In the genomic region with DNA sequence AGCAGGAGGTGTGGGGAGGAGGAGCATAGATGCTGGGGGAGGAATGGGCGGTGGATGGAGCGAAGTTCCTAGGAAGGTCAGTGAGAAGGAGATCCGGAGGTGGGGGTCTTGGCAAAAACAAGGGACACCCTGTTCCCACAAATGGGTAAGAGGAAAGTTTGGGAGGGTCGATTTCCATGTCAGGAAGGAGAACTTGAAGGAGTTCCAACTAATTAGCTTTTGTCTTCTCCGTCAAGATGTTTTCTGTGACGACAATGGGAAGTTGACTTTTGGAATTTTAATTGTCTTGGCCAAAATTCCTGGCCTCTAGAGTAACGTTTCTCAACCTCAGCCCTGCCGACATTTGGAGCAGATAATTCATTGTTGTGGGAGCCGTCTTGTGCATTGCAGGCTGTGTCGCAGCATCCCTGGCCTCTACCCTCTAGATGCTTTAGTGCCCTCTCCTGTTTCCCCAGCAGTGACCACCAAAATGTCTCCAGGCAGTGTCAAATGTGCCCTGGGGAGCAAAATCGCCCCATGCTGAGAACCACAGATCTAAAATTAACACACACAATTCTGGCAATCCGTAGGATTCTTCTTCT, we compare ENCODE assay signal across 9 cellular contexts.
A peak's percentile ranks its signal among the peaks of the same experiment; 100 is the strongest.
DNase-seq lines count a peak whose midpoint lies in the region; ATAC-seq and TF ChIP-seq lines count a peak whose summit lies in the region.
"Had no signal": no experiment of that assay in that cellular context is flagged by ENCODE, and none has a peak within 500 bp of the region (broad histone marks: within the 10 kb centered on the region; RNA-seq: fewer than 3 reads in every experiment).

No MANE protein-coding gene starts in this region.

- no peak for TF ChIP-seq POLR2A in adrenal gland (IDR thresholded peaks at IDR 0.05)

- H3K9me3 ChIP-seq in adrenal gland (replicated peaks in 1 of 3), result no peaks in the 10 kb centered on the region

- intact Hi-C loops in adrenal gland (cut with DNase I), result no loop called here

- peaks cover 0 to 10% of the 10 kb centered on the region in 2 donors for H3K4me1 ChIP-seq in adrenal gland (replicated peaks in 1 of 2)

- H3K27ac ChIP-seq in adrenal gland, result peak overlapping the region in 2 of 5 donors; percentile 33 to 72
- peak overlapping the region; percentile 70 for H3K27ac ChIP-seq in temporal lobe (ENCODE audit: low read depth, low read length)

- 62 to 75% (median 67%) methylated on average over 12 of the region's 12 CpGs for WGBS in adrenal gland, 4 donors

- peak; percentile 53 for DNase-seq in activated CD8-positive, alpha-beta memory T cell treated with anti-CD3 and anti-CD28 coated beads for 24 hours
- DNase-seq in activated CD8-positive, alpha-beta memory T cell treated with anti-CD3 and anti-CD28 coated beads, Interleukin-2, amount 50 U/mL, for 48 hours, result no peak
- DNase-seq in adrenal gland, result peak in 6 of 7 donors; percentile 23 to 71 (median 38)
- peak; percentile 70 for DNase-seq in islet precursor cell
- DNase-seq: NCI-H510A treated with DMSO at 0.1 percent for 48 hours had no signal

- H3K4me3 ChIP-seq in adrenal gland, result no peak overlapping the region

- no peaks in the 10 kb centered on the region for H3K36me3 ChIP-seq in adrenal gland (replicated peaks in 1 of 2)

- TF ChIP-seq CTCF in adrenal gland (IDR thresholded peaks at IDR 0.05), result peak in 1 of 6 experiments; percentile 6

- H3K27me3 ChIP-seq in adrenal gland, result no peaks in the 10 kb centered on the region

- no peak for ATAC-seq in GM21737 (IDR thresholded peaks at IDR 0.05; ENCODE audit: unreplicated experiment)
- no peak for ATAC-seq in HG03045 (IDR thresholded peaks at IDR 0.05; ENCODE audit: unreplicated experiment)
- no peak for ATAC-seq in GM18858 (IDR thresholded peaks at IDR 0.05; ENCODE audit: unreplicated experiment)
